ENCODE assay signal across 23 cellular contexts in genomic region chr12:122615780-122616179, GRCh38.
A peak's percentile ranks its signal among the peaks of the same experiment; 100 is the strongest.
DNase-seq lines count a peak whose midpoint lies in the region; TF ChIP-seq lines count a peak whose summit lies in the region.
"Had no signal": no experiment of that assay in that cellular context is flagged by ENCODE, and none has a peak within 500 bp of the region (broad histone marks: within the 10 kb centered on the region; RNA-seq: fewer than 3 reads in every experiment).

No MANE protein-coding gene starts in this region.

- no peaks in the 10 kb centered on the region for H3K27me3 ChIP-seq in esophagus muscularis mucosa
- no peaks in the 10 kb centered on the region for H3K27me3 ChIP-seq in vagina
- H3K27me3 ChIP-seq: BE2C; BLaER1 treated with 17β-estradiol and CSF1 and Interleukin-3, amounts not matched to agents 10 nM and 100 nM had no signal

- no peak overlapping the region for H3K27ac ChIP-seq in HEK293 (ENCODE audit: extremely low read depth, low read depth, low read length)
- peak overlapping the region in 3 of 4 donors; percentile 70 to 74 (median 72) for H3K27ac ChIP-seq in esophagus muscularis mucosa (replicated peaks in 1 of 4)
- peak overlapping the region; percentile 68 for H3K27ac ChIP-seq in vagina
- H3K27ac ChIP-seq: A549; BLaER1 treated with 17β-estradiol and CSF1 and Interleukin-3, amounts not matched to agents 10 nM and 100 nM had no signal

- CTCF ChIA-PET in HEK293 (lab: Yijun Ruan, JAX), result interaction anchor here (0.8 kb wide), 1 partner anchor 9 kb away, joined by 3 read pairs; no protein-coding TSS in a partner anchor

- no peak overlapping the region for H3K4me3 ChIP-seq in HEK293 (ENCODE audit: low read depth, low read length)
- no peak overlapping the region for H3K4me3 ChIP-seq in esophagus muscularis mucosa
- no peak overlapping the region for H3K4me3 ChIP-seq in vagina
- H3K4me3 ChIP-seq: A549; BLaER1 treated with 17β-estradiol and CSF1 and Interleukin-3, amounts not matched to agents 10 nM and 100 nM; GM12878; GM23338 had no signal

- H3K9me3 ChIP-seq in HEK293 (ENCODE audit: control insufficient read depth, insufficient read depth, low read depth, low read length) (no peaks in the 10 kb centered on the region), esophagus muscularis mucosa (no peaks in the 10 kb centered on the region), vagina (no peaks in the 10 kb centered on the region)
- H3K9me3 ChIP-seq: A549; BE2C; BLaER1 treated with 17β-estradiol and CSF1 and Interleukin-3, amounts not matched to agents 10 nM and 100 nM had no signal

- TF ChIP-seq CTCF in HEK293 (tag by site-specific recombination; IDR thresholded peaks at IDR 0.05), result no peak
- no peak for TF ChIP-seq CTCF in esophagus muscularis mucosa (IDR thresholded peaks at IDR 0.05)
- TF ChIP-seq CTCF in vagina (IDR thresholded peaks at IDR 0.05), result no peak

- WGBS in esophagus muscularis mucosa, result 68% methylated on average over 4 of the region's 4 CpGs

- DNase-seq in NCI-H1105 (lab: John Stamatoyannopoulos, UW) (peak; percentile 5), esophagus muscularis mucosa (ENCODE audit: extremely low spot score) (no peak), vagina (ENCODE audit: extremely low spot score in 2 of 2) (no peak), epidermal melanocyte (ENCODE audit: insufficient read length, low spot score) (no peak), ureter (ENCODE audit: low spot score) (no peak)
- no peak for DNase-seq in stimulated activated naive CD4-positive, alpha-beta T cell (lab: John Stamatoyannopoulos, UW)
- DNase-seq: 8988T; ACHN; AML-193; BE2C; CD4-positive, alpha-beta T cell; CD8-positive, alpha-beta memory T cell; DMS 273 treated with DMSO at 0.1 percent for 48 hours; DMS79; EL; GDM1; H9; HFFc6 had no signal

- no peak for TF ChIP-seq EP300 in esophagus muscularis mucosa (IDR thresholded peaks at IDR 0.05)

- TF ChIP-seq POLR2A in esophagus muscularis mucosa (IDR thresholded peaks at IDR 0.05; ENCODE audit: low read depth), result no peak
- TF ChIP-seq POLR2A in vagina (IDR thresholded peaks at IDR 0.05), result no peak

- intact Hi-C loops in esophagus muscularis mucosa (cut with DNase I), result no loop called here
- intact Hi-C loops in vagina (cut with DNase I), result no loop called here

- POLR2A ChIA-PET in HEK293 (lab: Yijun Ruan, JAX), result no interaction called here

- no peaks in the 10 kb centered on the region for H3K4me1 ChIP-seq in HEK293 (ENCODE audit: control insufficient read depth, insufficient read depth, low read length)
- H3K4me1 ChIP-seq in esophagus muscularis mucosa, result peaks cover 0 to 34% (median 30%) of the 10 kb centered on the region in 4 donors
- peaks cover 15% of the 10 kb centered on the region for H3K4me1 ChIP-seq in vagina
- H3K4me1 ChIP-seq: A549; BE2C; BLaER1 treated with 17β-estradiol and CSF1 and Interleukin-3, amounts not matched to agents 10 nM and 100 nM had no signal

- peaks cover 63 to 89% of the 10 kb centered on the region in 2 experiments for H3K36me3 ChIP-seq in HEK293 (ENCODE audit: control insufficient read depth in 2 of 2, insufficient read depth in 1 of 2, low read length in 2 of 2)
- H3K36me3 ChIP-seq in esophagus muscularis mucosa, result peaks cover 0 to 24% (median 9%) of the 10 kb centered on the region in 4 donors
- no peaks in the 10 kb centered on the region for H3K36me3 ChIP-seq in vagina

TF ChIP-seq in HEK293, 187 proteins besides CTCF, POLR2A, EP300 and RAD21:
- TF ChIP-seq SP7 (tag by site-specific recombination; IDR thresholded peaks at IDR 0.05), result peak; percentile 94
- TF ChIP-seq ZNF423 (tag by site-specific recombination; IDR thresholded peaks at IDR 0.05), result no peak
- no peak for TF ChIP-seq ZBTB48 (tag by site-specific recombination; IDR thresholded peaks at IDR 0.05)
- no peak for TF ChIP-seq HOXD13 (CRISPR knock-in tag; IDR thresholded peaks at IDR 0.05; ENCODE audit: borderline replicate concordance)
TF ChIP-seq in HEK293: peak in this region for 1.
